In the genomic region with DNA sequence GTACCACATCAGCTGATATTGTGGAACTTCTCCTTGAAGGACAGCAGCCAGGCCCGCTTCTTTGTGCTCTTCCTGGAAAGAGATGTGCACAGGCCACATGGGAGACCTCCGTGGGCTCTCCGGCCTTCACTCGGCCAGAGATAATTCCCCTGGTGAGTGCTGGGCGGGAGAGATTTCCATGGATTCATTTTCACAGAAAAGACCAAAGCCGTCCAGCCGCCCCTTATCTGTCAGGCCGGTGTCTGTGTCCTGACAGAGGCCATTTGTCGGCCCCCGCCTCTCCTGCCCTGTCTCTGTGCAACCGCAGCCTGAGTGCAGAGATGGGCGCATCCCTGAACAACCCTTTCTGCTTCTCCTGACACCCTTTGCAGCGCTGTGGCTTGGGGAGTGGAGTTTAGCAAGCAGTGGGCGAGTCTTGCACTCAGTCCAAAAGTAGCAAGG, we compare ENCODE assay signal across 7 cellular contexts.
DNase-seq lines count a peak whose midpoint lies in the region; FAIRE-seq and TF ChIP-seq lines count a peak whose summit lies in the region.
"Not testable (repeated sequence)": the region's sequence is repeated elsewhere in the genome, so short reads cannot be mapped to it uniquely, and the experiment has no call there.

No MANE protein-coding gene starts in this region.

- H3K27me3 ChIP-seq in SK-N-SH (ENCODE audit: insufficient read depth); testis: not testable (repeated sequence)

- not testable (repeated sequence) for H2AFZ ChIP-seq in SK-N-SH (ENCODE audit: low read depth)

- not testable (repeated sequence) for H3F3A ChIP-seq in SK-N-SH (replicated peaks; ENCODE audit: insufficient read depth)

- H3K27ac ChIP-seq in SK-N-SH (ENCODE audit: low read depth in 2 of 2, low read length in 1 of 2) = peak overlapping the region in 1 of 2 experiments; percentile 88; a peak in 2 of 4 replicates
- not testable (repeated sequence) for H3K27ac ChIP-seq in kidney (ENCODE audit: low read depth in 2 of 2, low read length in 2 of 2); testis

- TF ChIP-seq POLR2A in testis (IDR thresholded peaks at IDR 0.05) = not testable (repeated sequence)

- not testable (repeated sequence) for H4K20me1 ChIP-seq in SK-N-SH (ENCODE audit: insufficient read depth)

- 84% methylated on average over 14 of the region's 14 CpGs for WGBS in SK-N-SH (ENCODE audit: low lambda C conversion rate)
- 54 to 83% methylated on average over 7 to 14 of the region's 14 CpGs for WGBS in testis, 2 donors

- not testable (repeated sequence) for H3K4me2 ChIP-seq in SK-N-SH

- POLR2A ChIA-PET in SK-N-SH (lab: Yijun Ruan, JAX) = not testable (repeated sequence)

- TF ChIP-seq CTCF in SK-N-SH (IDR thresholded peaks at IDR 0.05); kidney (IDR thresholded peaks at IDR 0.05; ENCODE audit: borderline replicate concordance, extremely low read depth, insufficient read depth); testis (IDR thresholded peaks at IDR 0.05): not testable (repeated sequence)

- CTCF ChIA-PET in SK-N-SH (lab: Yijun Ruan, JAX) = not testable (repeated sequence)

- not testable (repeated sequence) for H3K9ac ChIP-seq in SK-N-SH; kidney (ENCODE audit: low read length in 2 of 2)

- TF ChIP-seq RAD21 in SK-N-SH (IDR thresholded peaks at IDR 0.05; ENCODE audit: low read length) = not testable (repeated sequence)

- not testable (repeated sequence) for H3K36me3 ChIP-seq in SK-N-SH (replicated peaks in 1 of 2; ENCODE audit: control insufficient read depth in 1 of 2, insufficient read depth in 2 of 2, low read length in 1 of 2); kidney (ENCODE audit: control insufficient read depth in 1 of 2, insufficient read depth in 2 of 2, low read length in 2 of 2); testis (ENCODE audit: low read depth, missing control alignments)

- peak in 1 of 2 experiments; percentile 3; a peak in 1 of 4 replicates for TF ChIP-seq EP300 in SK-N-SH (IDR thresholded peaks at IDR 0.05; ENCODE audit: borderline replicate concordance in 1 of 2, low read depth in 1 of 2, low read length in 1 of 2)

- intact Hi-C loops in kidney (cut with DNase I); posterior vena cava (cut with DNase I); testis (cut with DNase I; ENCODE audit: low total_unique reads): not testable (repeated sequence)

- not testable (repeated sequence) for H3K79me2 ChIP-seq in SK-N-SH (ENCODE audit: insufficient read depth)

- FAIRE-seq in HTR-8/SVneo (lab: Jason Lieb, UNC) = peak; percentile 75
- FAIRE-seq in kidney (lab: Jason Lieb, UNC) = not testable (repeated sequence)

- H3K9me3 ChIP-seq in SK-N-SH; kidney (ENCODE audit: control insufficient read depth in 1 of 2, low read length in 2 of 2); testis: not testable (repeated sequence)

- H3K9me2 ChIP-seq in SK-N-SH = not testable (repeated sequence)

- DNase-seq in HTR-8/SVneo (ENCODE audit: insufficient read length, low spot score) = not testable (repeated sequence)
- peak; percentile 60 for DNase-seq in SK-N-SH
- peak; percentile 17 for DNase-seq in activated effector memory CD4-positive, alpha-beta T cell treated with anti-CD3 and anti-CD28 coated beads, Interleukin-2, amount 50 U/mL, for 16 hours
- DNase-seq in kidney = peak; percentile 55
- peak; percentile 84 for DNase-seq in mesenteric fat pad (ENCODE audit: low spot score)
- peak; percentile 72 for DNase-seq in posterior vena cava (ENCODE audit: low spot score)
- DNase-seq in testis = peak; percentile 31

- H3K4me1 ChIP-seq in SK-N-SH (ENCODE audit: control insufficient read depth in 1 of 2, insufficient read depth in 2 of 2, low read depth in 1 of 2, low read length in 1 of 2) = peaks cover 0 to 48% of the 10 kb centered on the region in 2 experiments; a peak in 1 of 4 replicates
- not testable (repeated sequence) for H3K4me1 ChIP-seq in kidney (ENCODE audit: control insufficient read depth in 1 of 2, insufficient read depth in 1 of 2, low read depth in 1 of 2, low read length in 2 of 2); testis

- not testable (repeated sequence) for H3K4me3 ChIP-seq in SK-N-SH (ENCODE audit: low read depth in 2 of 2, low read length in 1 of 2); kidney (ENCODE audit: low read length in 2 of 2); testis
